In the genomic region with DNA sequence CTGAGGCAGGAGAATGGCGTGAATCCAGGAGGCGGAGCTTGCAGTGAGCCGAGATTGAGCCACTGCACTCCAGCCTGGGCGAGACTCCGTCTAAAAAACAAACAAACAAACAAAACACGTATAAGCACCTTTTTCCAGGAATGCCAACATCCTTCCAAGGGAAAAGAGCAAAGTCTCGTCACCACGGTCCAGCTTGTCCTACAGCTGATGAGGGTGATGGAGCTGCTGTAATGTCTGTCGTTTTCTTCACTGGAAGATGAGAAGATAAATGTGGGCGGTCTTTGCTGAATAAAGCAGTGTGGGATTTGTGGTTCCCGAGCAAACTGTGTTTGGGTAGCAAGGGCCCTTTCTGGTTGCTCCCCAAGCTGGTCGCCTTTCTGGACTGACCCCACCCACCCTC, we compare ENCODE assay signal across 24 cellular contexts.
"Had no signal": no experiment of that assay in that cellular context is flagged by ENCODE, and none has a peak within 500 bp of the region (broad histone marks: within the 10 kb centered on the region; RNA-seq: fewer than 3 reads in every experiment).

No MANE protein-coding gene starts in this region.

- H3K27ac ChIP-seq: body of pancreas, cardiac muscle cell, dorsolateral prefrontal cortex, heart left ventricle, upper lobe of right lung had no signal

- H3K36me3 ChIP-seq: cardiac muscle cell, heart left ventricle, spleen, upper lobe of right lung had no signal

- H3K27me3 Mint-ChIP-seq: activated naive CD8-positive, alpha-beta T cell had no signal

- H3K9me3 ChIP-seq: body of pancreas, upper lobe of right lung had no signal

- H3K4me1 ChIP-seq: body of pancreas, upper lobe of right lung had no signal

- ATAC-seq: body of pancreas; naive thymus-derived CD8-positive, alpha-beta T cell; upper lobe of right lung had no signal

- H3K4me3 Mint-ChIP-seq: activated naive CD8-positive, alpha-beta T cell; immature natural killer cell; naive thymus-derived CD8-positive, alpha-beta T cell; neural crest cell; stimulated activated naive CD8-positive, alpha-beta T cell treated with anti-CD3 and anti-CD28 coated beads, Interleukin-15, Interleukin-2, amounts not matched to agents 100 ng/mL and 50 ng/mL, for 24 hours had no signal

- H3K36me3 Mint-ChIP-seq: activated naive CD8-positive, alpha-beta T cell had no signal

- H3K4me1 Mint-ChIP-seq: immature natural killer cell had no signal

- DNase-seq: activated CD4-positive, alpha-beta T cell treated with anti-CD3 and anti-CD28 coated beads for 48 hours; activated CD4-positive, alpha-beta T cell treated with anti-CD3 and anti-CD28 coated beads, Interleukin-2, amount 50 U/mL, for 48 hours; activated CD8-positive, alpha-beta memory T cell treated with anti-CD3 and anti-CD28 coated beads for 24 hours; activated effector memory CD4-positive, alpha-beta T cell treated with Interleukin-2 at 50 U/mL for 16 hours; activated naive CD4-positive, alpha-beta T cell treated with Interleukin-2 at 50 U/mL for 16 hours; body of pancreas; cerebellar nuclear complex; dorsolateral prefrontal cortex; effector memory CD4-positive, alpha-beta T cell; foreskin fibroblast; immature natural killer cell; midbrain; naive thymus-derived CD8-positive, alpha-beta T cell; right cardiac atrium; spleen; stimulated activated CD4-positive, alpha-beta T cell treated with anti-CD3 and anti-CD28 coated beads, Interleukin-2, amount 100 ng/mL, for 48 hours; T-helper 2 cell; upper lobe of right lung had no signal

- H3K27ac Mint-ChIP-seq: activated naive CD8-positive, alpha-beta T cell; immature natural killer cell; naive thymus-derived CD8-positive, alpha-beta T cell; stimulated activated naive CD8-positive, alpha-beta T cell treated with anti-CD3 and anti-CD28 coated beads, Interleukin-15, Interleukin-2, amounts not matched to agents 100 ng/mL and 50 ng/mL, for 24 hours had no signal

- H3K9me3 Mint-ChIP-seq: immature natural killer cell; naive thymus-derived CD8-positive, alpha-beta T cell; stimulated activated naive CD8-positive, alpha-beta T cell treated with anti-CD3 and anti-CD28 coated beads, Interleukin-15, Interleukin-2, amounts not matched to agents 100 ng/mL and 50 ng/mL, for 24 hours had no signal

- H3K27me3 ChIP-seq: body of pancreas, cardiac muscle cell, dorsolateral prefrontal cortex, heart left ventricle, spleen, upper lobe of right lung had no signal

- H3K4me3 ChIP-seq: body of pancreas, cardiac muscle cell, coronary artery, dorsolateral prefrontal cortex, heart left ventricle, spleen, upper lobe of right lung had no signal
